In genomic region chr20:18496740-18497592, GRCh38 we compare ENCODE assay signal across 1 cellular context.
A peak's percentile ranks its signal among the peaks of the same experiment; 100 is the strongest.
TF ChIP-seq lines count a peak whose summit lies in the region.

Gene RBBP9, minus strand, starts transcription at chr20:18497225. Its CDS starts 58 bp downstream, at chr20:18497167.

TF ChIP-seq in HEK293, 187 proteins besides CTCF, POLR2A, EP300 and RAD21 (continued from another document and continues in another):
- TF ChIP-seq, protein P1, sequence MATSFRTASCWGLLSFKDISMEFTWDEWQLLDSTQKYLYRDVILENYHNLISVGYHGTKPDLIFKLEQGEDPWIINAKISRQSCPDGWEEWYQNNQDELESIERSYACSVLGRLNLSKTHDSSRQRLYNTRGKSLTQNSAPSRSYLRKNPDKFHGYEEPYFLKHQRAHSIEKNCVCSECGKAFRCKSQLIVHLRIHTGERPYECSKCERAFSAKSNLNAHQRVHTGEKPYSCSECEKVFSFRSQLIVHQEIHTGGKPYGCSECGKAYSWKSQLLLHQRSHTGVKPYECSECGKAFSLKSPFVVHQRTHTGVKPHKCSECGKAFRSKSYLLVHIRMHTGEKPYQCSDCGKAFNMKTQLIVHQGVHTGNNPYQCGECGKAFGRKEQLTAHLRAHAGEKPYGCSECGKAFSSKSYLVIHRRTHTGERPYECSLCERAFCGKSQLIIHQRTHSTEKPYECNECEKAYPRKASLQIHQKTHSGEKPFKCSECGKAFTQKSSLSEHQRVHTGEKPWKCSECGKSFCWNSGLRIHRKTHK (tag by site-specific recombination; IDR thresholded peaks at IDR 0.05): no peak
- TF ChIP-seq BCL11A (tag by site-specific recombination; IDR thresholded peaks at IDR 0.05; ENCODE audit: low read depth): no peak
- TF ChIP-seq ZFP41 (tag by site-specific recombination; IDR thresholded peaks at IDR 0.05; ENCODE audit: borderline replicate concordance): no peak
- peak; percentile 74; the same call in 1 of the 2 replicates for TF ChIP-seq ZSCAN30 (tag by site-specific recombination; IDR thresholded peaks at IDR 0.05)
- no peak for TF ChIP-seq ZNF132 (tag by site-specific recombination; IDR thresholded peaks at IDR 0.05; ENCODE audit: borderline replicate concordance)
- peak; percentile 52 for TF ChIP-seq ZNF629 (tag by site-specific recombination; IDR thresholded peaks at IDR 0.05)
- TF ChIP-seq ZNF10 (tag by site-specific recombination; IDR thresholded peaks at IDR 0.05): no peak
- peak; percentile 48; the same call in 1 of the 2 replicates for TF ChIP-seq OVOL3 (tag by site-specific recombination; IDR thresholded peaks at IDR 0.05)
- TF ChIP-seq ZNF785 (tag by site-specific recombination; IDR thresholded peaks at IDR 0.05): no peak
- TF ChIP-seq ZNF521 (tag by site-specific recombination; IDR thresholded peaks at IDR 0.05): no peak
- TF ChIP-seq ZBTB7A (tag by site-specific recombination; IDR thresholded peaks at IDR 0.05; ENCODE audit: low read depth): 0 out of 2 replicates have a peak, but pooled peaks have one; percentile 32
- no peak for TF ChIP-seq KLF10 (tag by site-specific recombination; IDR thresholded peaks at IDR 0.05)
- TF ChIP-seq ZNF391 (tag by site-specific recombination; IDR thresholded peaks at IDR 0.05; ENCODE audit: borderline replicate concordance, low read depth): 0 out of 2 replicates have a peak, but pooled peaks have one; percentile 35
- peak; percentile 90 for TF ChIP-seq EGR2 (tag by site-specific recombination; IDR thresholded peaks at IDR 0.05; ENCODE audit: low read depth)
- TF ChIP-seq ZNF266 (tag by site-specific recombination; IDR thresholded peaks at IDR 0.05; ENCODE audit: low read depth): no peak
- no peak for TF ChIP-seq ZNF658 (tag by site-specific recombination; IDR thresholded peaks at IDR 0.05)
- TF ChIP-seq, protein P2, sequence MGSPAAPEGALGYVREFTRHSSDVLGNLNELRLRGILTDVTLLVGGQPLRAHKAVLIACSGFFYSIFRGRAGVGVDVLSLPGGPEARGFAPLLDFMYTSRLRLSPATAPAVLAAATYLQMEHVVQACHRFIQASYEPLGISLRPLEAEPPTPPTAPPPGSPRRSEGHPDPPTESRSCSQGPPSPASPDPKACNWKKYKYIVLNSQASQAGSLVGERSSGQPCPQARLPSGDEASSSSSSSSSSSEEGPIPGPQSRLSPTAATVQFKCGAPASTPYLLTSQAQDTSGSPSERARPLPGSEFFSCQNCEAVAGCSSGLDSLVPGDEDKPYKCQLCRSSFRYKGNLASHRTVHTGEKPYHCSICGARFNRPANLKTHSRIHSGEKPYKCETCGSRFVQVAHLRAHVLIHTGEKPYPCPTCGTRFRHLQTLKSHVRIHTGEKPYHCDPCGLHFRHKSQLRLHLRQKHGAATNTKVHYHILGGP (tag by site-specific recombination; IDR thresholded peaks at IDR 0.05): no peak
- no peak for TF ChIP-seq BCL11B (tag by site-specific recombination; IDR thresholded peaks at IDR 0.05; ENCODE audit: low read depth)
- TF ChIP-seq ZNF558 (tag by site-specific recombination; IDR thresholded peaks at IDR 0.05): no peak
- TF ChIP-seq, protein P3, sequence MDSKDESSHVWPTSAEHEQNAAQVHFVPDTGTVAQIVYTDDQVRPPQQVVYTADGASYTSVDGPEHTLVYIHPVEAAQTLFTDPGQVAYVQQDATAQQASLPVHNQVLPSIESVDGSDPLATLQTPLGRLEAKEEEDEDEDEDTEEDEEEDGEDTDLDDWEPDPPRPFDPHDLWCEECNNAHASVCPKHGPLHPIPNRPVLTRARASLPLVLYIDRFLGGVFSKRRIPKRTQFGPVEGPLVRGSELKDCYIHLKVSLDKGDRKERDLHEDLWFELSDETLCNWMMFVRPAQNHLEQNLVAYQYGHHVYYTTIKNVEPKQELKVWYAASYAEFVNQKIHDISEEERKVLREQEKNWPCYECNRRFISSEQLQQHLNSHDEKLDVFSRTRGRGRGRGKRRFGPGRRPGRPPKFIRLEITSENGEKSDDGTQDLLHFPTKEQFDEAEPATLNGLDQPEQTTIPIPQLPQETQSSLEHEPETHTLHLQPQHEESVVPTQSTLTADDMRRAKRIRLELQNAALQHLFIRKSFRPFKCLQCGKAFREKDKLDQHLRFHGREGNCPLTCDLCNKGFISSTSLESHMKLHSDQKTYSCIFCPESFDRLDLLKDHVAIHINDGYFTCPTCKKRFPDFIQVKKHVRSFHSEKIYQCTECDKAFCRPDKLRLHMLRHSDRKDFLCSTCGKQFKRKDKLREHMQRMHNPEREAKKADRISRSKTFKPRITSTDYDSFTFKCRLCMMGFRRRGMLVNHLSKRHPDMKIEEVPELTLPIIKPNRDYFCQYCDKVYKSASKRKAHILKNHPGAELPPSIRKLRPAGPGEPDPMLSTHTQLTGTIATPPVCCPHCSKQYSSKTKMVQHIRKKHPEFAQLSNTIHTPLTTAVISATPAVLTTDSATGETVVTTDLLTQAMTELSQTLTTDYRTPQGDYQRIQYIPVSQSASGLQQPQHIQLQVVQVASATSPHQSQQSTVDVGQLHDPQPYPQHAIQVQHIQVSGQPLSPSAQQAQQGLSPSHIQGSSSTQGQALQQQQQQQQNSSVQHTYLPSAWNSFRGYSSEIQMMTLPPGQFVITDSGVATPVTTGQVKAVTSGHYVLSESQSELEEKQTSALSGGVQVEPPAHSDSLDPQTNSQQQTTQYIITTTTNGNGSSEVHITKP (tag by site-specific recombination; IDR thresholded peaks at IDR 0.05): peak; percentile 70
- no peak for TF ChIP-seq ZBTB44 (tag by site-specific recombination; IDR thresholded peaks at IDR 0.05)
- no peak for TF ChIP-seq ZNF747 (tag by site-specific recombination; IDR thresholded peaks at IDR 0.05)
- TF ChIP-seq ZNF214 (tag by site-specific recombination; IDR thresholded peaks at IDR 0.05; ENCODE audit: borderline replicate concordance): no peak
- TF ChIP-seq MEIS1 (CRISPR knock-in tag; IDR thresholded peaks at IDR 0.05; ENCODE audit: borderline replicate concordance): no peak
- TF ChIP-seq ZNF366 (tag by site-specific recombination; conservative IDR thresholded peaks at IDR 0.05): peak; percentile 41
- peak; percentile 53; the same call in 1 of the 2 replicates for TF ChIP-seq ZBTB6 (tag by site-specific recombination; IDR thresholded peaks at IDR 0.05)
- TF ChIP-seq ZNF610 (tag by site-specific recombination; IDR thresholded peaks at IDR 0.05; ENCODE audit: borderline replicate concordance): peak; percentile 23; the same call in 1 of the 2 replicates
- TF ChIP-seq ZNF626 (tag by site-specific recombination; IDR thresholded peaks at IDR 0.05): no peak
- TF ChIP-seq ZNF585B (tag by site-specific recombination; IDR thresholded peaks at IDR 0.05): no peak
- TF ChIP-seq ZNF768 (tag by site-specific recombination; IDR thresholded peaks at IDR 0.05): no peak
- TF ChIP-seq SP2 (tag by site-specific recombination; IDR thresholded peaks at IDR 0.05): peak; percentile 82
- TF ChIP-seq ZNF571 (tag by site-specific recombination; IDR thresholded peaks at IDR 0.05): no peak
- TF ChIP-seq ZNF514 (tag by site-specific recombination; IDR thresholded peaks at IDR 0.05): no peak
- TF ChIP-seq ZNF140 (tag by site-specific recombination; IDR thresholded peaks at IDR 0.05): no peak
- TF ChIP-seq ZNF473 (tag by site-specific recombination; IDR thresholded peaks at IDR 0.05): no peak
- TF ChIP-seq KLF9 (tag by site-specific recombination; IDR thresholded peaks at IDR 0.05; ENCODE audit: low read depth): peak; percentile 74
- TF ChIP-seq REPIN1 (tag by site-specific recombination; IDR thresholded peaks at IDR 0.05; ENCODE audit: low read depth): no peak
- peak; percentile 82 for TF ChIP-seq SP7 (tag by site-specific recombination; IDR thresholded peaks at IDR 0.05)
- TF ChIP-seq PRDM1 (tag by site-specific recombination; IDR thresholded peaks at IDR 0.05): no peak
- no peak for TF ChIP-seq ZNF426 (tag by site-specific recombination; IDR thresholded peaks at IDR 0.05)
- TF ChIP-seq ZIC2 (tag by site-specific recombination; IDR thresholded peaks at IDR 0.05): peak; percentile 87
- no peak for TF ChIP-seq ZNF529 (tag by site-specific recombination; IDR thresholded peaks at IDR 0.05; ENCODE audit: insufficient replicate concordance)
- TF ChIP-seq ZNF48 (tag by site-specific recombination; IDR thresholded peaks at IDR 0.05): no peak
- TF ChIP-seq SCRT2 (tag by site-specific recombination; IDR thresholded peaks at IDR 0.05): no peak
- no peak for TF ChIP-seq ZNF19 (tag by site-specific recombination; IDR thresholded peaks at IDR 0.05; ENCODE audit: low read depth)
- no peak for TF ChIP-seq FEZF1 (tag by site-specific recombination; IDR thresholded peaks at IDR 0.05)
- no peak for TF ChIP-seq MYNN (tag by site-specific recombination; IDR thresholded peaks at IDR 0.05; ENCODE audit: borderline replicate concordance)
- no peak for TF ChIP-seq ZNF544 (tag by site-specific recombination; IDR thresholded peaks at IDR 0.05)
- TF ChIP-seq ZBTB10 (tag by site-specific recombination; IDR thresholded peaks at IDR 0.05): no peak
- peak; percentile 95 for TF ChIP-seq GLIS2 (tag by site-specific recombination; IDR thresholded peaks at IDR 0.05)
- TF ChIP-seq ZNF324 (tag by site-specific recombination; IDR thresholded peaks at IDR 0.05): no peak; the same call in 1 of the 2 replicates
- no peak for TF ChIP-seq ZNF580 (tag by site-specific recombination; IDR thresholded peaks at IDR 0.05)
- TF ChIP-seq, protein P4, sequence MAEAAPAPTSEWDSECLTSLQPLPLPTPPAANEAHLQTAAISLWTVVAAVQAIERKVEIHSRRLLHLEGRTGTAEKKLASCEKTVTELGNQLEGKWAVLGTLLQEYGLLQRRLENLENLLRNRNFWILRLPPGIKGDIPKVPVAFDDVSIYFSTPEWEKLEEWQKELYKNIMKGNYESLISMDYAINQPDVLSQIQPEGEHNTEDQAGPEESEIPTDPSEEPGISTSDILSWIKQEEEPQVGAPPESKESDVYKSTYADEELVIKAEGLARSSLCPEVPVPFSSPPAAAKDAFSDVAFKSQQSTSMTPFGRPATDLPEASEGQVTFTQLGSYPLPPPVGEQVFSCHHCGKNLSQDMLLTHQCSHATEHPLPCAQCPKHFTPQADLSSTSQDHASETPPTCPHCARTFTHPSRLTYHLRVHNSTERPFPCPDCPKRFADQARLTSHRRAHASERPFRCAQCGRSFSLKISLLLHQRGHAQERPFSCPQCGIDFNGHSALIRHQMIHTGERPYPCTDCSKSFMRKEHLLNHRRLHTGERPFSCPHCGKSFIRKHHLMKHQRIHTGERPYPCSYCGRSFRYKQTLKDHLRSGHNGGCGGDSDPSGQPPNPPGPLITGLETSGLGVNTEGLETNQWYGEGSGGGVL (tag by site-specific recombination; IDR thresholded peaks at IDR 0.05): peak; percentile 39; the same call in 1 of the 2 replicates
- TF ChIP-seq INSM2 (tag by site-specific recombination; IDR thresholded peaks at IDR 0.05): no peak
- peak; percentile 59; the same call in 1 of the 2 replicates for TF ChIP-seq ZNF501 (tag by site-specific recombination; IDR thresholded peaks at IDR 0.05)
